Comparison of ENCODE assay signal across 10 cellular contexts in the genomic region with DNA sequence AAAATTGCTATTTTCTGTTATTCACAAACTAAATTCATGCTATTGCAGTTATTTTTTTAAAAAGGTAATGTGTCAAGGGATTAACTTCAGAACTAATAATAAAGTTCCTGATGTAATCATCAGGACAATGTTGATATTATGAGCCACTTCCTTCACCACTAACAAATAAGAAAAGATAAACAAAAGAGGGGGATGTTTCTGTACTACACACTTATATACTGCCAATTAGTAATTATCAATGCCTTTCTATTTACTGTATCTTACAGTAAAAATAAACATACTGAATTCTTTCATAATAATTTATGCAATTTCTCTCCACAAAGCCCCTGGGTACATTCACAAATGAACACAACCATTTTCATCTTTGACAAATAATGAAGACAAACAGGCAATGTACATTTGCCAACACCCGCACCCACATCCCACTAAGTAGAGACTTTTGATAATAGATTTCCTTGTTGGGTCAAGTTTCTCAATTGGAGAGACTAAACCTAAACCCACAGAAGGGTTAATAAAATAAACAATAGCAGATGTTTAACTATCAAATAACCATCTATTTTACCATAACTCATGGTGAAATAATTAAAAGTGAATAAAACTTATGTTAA. TPM values are rescaled to one million over a fixed set of nuclear protein-coding genes. Genes with fewer than 3 reads are reported as not detected.
DNase-seq lines count a peak whose midpoint lies in the region; ATAC-seq, FAIRE-seq and TF ChIP-seq lines count a peak whose summit lies in the region.
"Had no signal": no experiment of that assay in that cellular context is flagged by ENCODE, and none has a peak within 500 bp of the region (broad histone marks: within the 10 kb centered on the region; RNA-seq: fewer than 3 reads in every experiment).

No MANE protein-coding gene starts in this region.

- no peak for TF ChIP-seq POLR2A in GM12891 (IDR thresholded peaks at IDR 0.05; ENCODE audit: low read depth, low read length)

- no peaks in the 10 kb centered on the region for H3K9me3 Mint-ChIP-seq in activated T-cell treated with anti-CD3 and anti-CD28 coated beads, Interleukin-2, amount 50 U/mL, for 4 hours
- H3K9me3 Mint-ChIP-seq in activated CD8-positive, alpha-beta T cell treated with anti-CD3 and anti-CD28 coated beads, Interleukin-2, amount 10 ng/mL, durations not matched to agents 7 days and 5 days (ENCODE audit: insufficient read depth), result no peaks in the 10 kb centered on the region
- H3K9me3 Mint-ChIP-seq in stimulated activated naive CD8-positive, alpha-beta T cell treated with anti-CD3 and anti-CD28 coated beads, Interleukin-15, amount 100 ng/mL, for 72 hours, result no peaks in the 10 kb centered on the region

- peak overlapping the region; percentile 95 for H3K4me3 Mint-ChIP-seq in activated T-cell treated with anti-CD3 and anti-CD28 coated beads, Interleukin-2, amount 50 U/mL, for 4 hours
- peak overlapping the region; percentile 96 for H3K4me3 Mint-ChIP-seq in activated CD8-positive, alpha-beta T cell treated with anti-CD3 and anti-CD28 coated beads, Interleukin-2, amount 10 ng/mL, durations not matched to agents 7 days and 5 days
- H3K4me3 Mint-ChIP-seq in stimulated activated naive CD8-positive, alpha-beta T cell treated with anti-CD3 and anti-CD28 coated beads, Interleukin-15, amount 100 ng/mL, for 72 hours, result peak overlapping the region; percentile 66 to 99

- ATAC-seq in activated T-cell treated with anti-CD3 and anti-CD28 coated beads, Interleukin-2, amount 50 U/mL, for 4 hours, result no peak
- ATAC-seq in activated CD8-positive, alpha-beta T cell treated with anti-CD3 and anti-CD28 coated beads, Interleukin-2, amount 10 ng/mL, durations not matched to agents 7 days and 5 days, result no peak
- ATAC-seq in stimulated activated naive CD8-positive, alpha-beta T cell treated with anti-CD3 and anti-CD28 coated beads, Interleukin-15, amount 100 ng/mL, for 72 hours, result no peak
- ATAC-seq in GM21786 (IDR thresholded peaks at IDR 0.05; ENCODE audit: unreplicated experiment), result no peak

- DNase-seq in activated T-cell treated with anti-CD3 and anti-CD28 coated beads, Interleukin-2, amount 50 U/mL, for 4 hours, result no peak
- no peak for DNase-seq in activated T-cell treated with anti-CD3 and anti-CD28 coated beads, Interleukin-2, amount 50 U/mL, for 1 hour
- no peak for DNase-seq in activated CD8-positive, alpha-beta T cell treated with anti-CD3 and anti-CD28 coated beads, Interleukin-2, amount 10 ng/mL, durations not matched to agents 7 days and 5 days
- DNase-seq in fibroblast of villous mesenchyme (ENCODE audit: low read depth) (peak; percentile 36), DMS79 treated with DMSO at 0.1 percent for 48 hours (lab: John Stamatoyannopoulos, UW) (no peak), GM12891 (ENCODE audit: insufficient read length, low spot score) (no peak)
- DNase-seq in stimulated activated naive CD8-positive, alpha-beta T cell treated with anti-CD3 and anti-CD28 coated beads, Interleukin-15, amount 100 ng/mL, for 72 hours, result no peak
- DNase-seq: NK-92 treated with Interleukin-12 subunit alpha and Interleukin-12 subunit beta, amount 100 ng/mL, for 24 hours had no signal

- FAIRE-seq in GM12891 (lab: Jason Lieb, UNC), result no peak

- no peak for TF ChIP-seq CTCF in fibroblast of villous mesenchyme (IDR thresholded peaks at IDR 0.05; ENCODE audit: insufficient read depth, low read depth, low read length)

- peak overlapping the region; percentile 73 for H3K4me3 ChIP-seq in fibroblast of villous mesenchyme (ENCODE audit: low read depth, low read length)

- H3K36me3 Mint-ChIP-seq in activated T-cell treated with anti-CD3 and anti-CD28 coated beads, Interleukin-2, amount 50 U/mL, for 4 hours (ENCODE audit: insufficient read depth), result peaks cover 40% of the 10 kb centered on the region
- peaks cover 51% of the 10 kb centered on the region for H3K36me3 Mint-ChIP-seq in activated CD8-positive, alpha-beta T cell treated with anti-CD3 and anti-CD28 coated beads, Interleukin-2, amount 10 ng/mL, durations not matched to agents 7 days and 5 days (ENCODE audit: low read depth)

- CTCF ChIA-PET in activated CD8-positive, alpha-beta T cell treated with anti-CD3 and anti-CD28 coated beads, Interleukin-2, amount 10 ng/mL, durations not matched to agents 7 days and 5 days (lab: Charles Lee), result interaction anchor here (1.1 kb wide), 1 partner anchor 28 kb away, joined by 3 read pairs; no protein-coding TSS in a partner anchor

- POLR2A ChIA-PET in activated CD8-positive, alpha-beta T cell treated with anti-CD3 and anti-CD28 coated beads, Interleukin-2, amount 10 ng/mL, durations not matched to agents 7 days and 5 days (lab: Charles Lee), result no interaction called here

- H3K4me1 Mint-ChIP-seq in activated T-cell treated with anti-CD3 and anti-CD28 coated beads, Interleukin-2, amount 50 U/mL, for 4 hours (ENCODE audit: low read depth), result peaks cover 46% of the 10 kb centered on the region
- peaks cover 35% of the 10 kb centered on the region for H3K4me1 Mint-ChIP-seq in activated CD8-positive, alpha-beta T cell treated with anti-CD3 and anti-CD28 coated beads, Interleukin-2, amount 10 ng/mL, durations not matched to agents 7 days and 5 days (ENCODE audit: low read depth)
- peaks cover 19% of the 10 kb centered on the region for H3K4me1 Mint-ChIP-seq in stimulated activated naive CD8-positive, alpha-beta T cell treated with anti-CD3 and anti-CD28 coated beads, Interleukin-15, amount 100 ng/mL, for 72 hours

- no peaks in the 10 kb centered on the region for H3K27me3 Mint-ChIP-seq in activated T-cell treated with anti-CD3 and anti-CD28 coated beads, Interleukin-2, amount 50 U/mL, for 4 hours (ENCODE audit: low read depth)
- no peaks in the 10 kb centered on the region for H3K27me3 Mint-ChIP-seq in activated CD8-positive, alpha-beta T cell treated with anti-CD3 and anti-CD28 coated beads, Interleukin-2, amount 10 ng/mL, durations not matched to agents 7 days and 5 days (ENCODE audit: low read depth)
- H3K27me3 Mint-ChIP-seq in stimulated activated naive CD8-positive, alpha-beta T cell treated with anti-CD3 and anti-CD28 coated beads, Interleukin-15, amount 100 ng/mL, for 72 hours, result no peaks in the 10 kb centered on the region
- H3K27me3 Mint-ChIP-seq: progenitor cell of endocrine pancreas had no signal

- H3K27ac Mint-ChIP-seq in activated CD8-positive, alpha-beta T cell treated with anti-CD3 and anti-CD28 coated beads, Interleukin-2, amount 10 ng/mL, durations not matched to agents 7 days and 5 days, result peak overlapping the region; percentile 47
- peak overlapping the region in 1 of 2 donors; percentile 70 for H3K27ac Mint-ChIP-seq in stimulated activated naive CD8-positive, alpha-beta T cell treated with anti-CD3 and anti-CD28 coated beads, Interleukin-15, amount 100 ng/mL, for 72 hours
- H3K27ac Mint-ChIP-seq: progenitor cell of endocrine pancreas had no signal

TF ChIP-seq in GM12891, 5 proteins besides CTCF, POLR2A, EP300 and RAD21:
- TF ChIP-seq TAF1 (IDR thresholded peaks at IDR 0.05; ENCODE audit: low read depth, low read length) (no peak), POLR2AphosphoS5 (IDR thresholded peaks at IDR 0.05; ENCODE audit: low read depth, low read length) (no peak)

RNA-seq across cellular contexts. Expression of gene CBLB, which starts 3.7 kb away (rescaled TPM):
- total RNA-seq in activated T-cell treated with anti-CD3 and anti-CD28 coated beads, Interleukin-2, amount 50 U/mL, for 4 hours, result 10 to 100 TPM; 61.0 to 78.6 (median 70.4) TPM
- total RNA-seq in activated CD8-positive, alpha-beta T cell treated with anti-CD3 and anti-CD28 coated beads, Interleukin-2, amount 10 ng/mL, durations not matched to agents 7 days and 5 days, result 100 to 1,000 TPM; 117 to 122 TPM
- 39.0 and 40.6 TPM in 2 replicates for total RNA-seq in fibroblast of villous mesenchyme
- 27.6 TPM for polyA plus RNA-seq in GM12891 (2012; ENCODE audit: low read depth, missing spikeins)
